In the genomic region with DNA sequence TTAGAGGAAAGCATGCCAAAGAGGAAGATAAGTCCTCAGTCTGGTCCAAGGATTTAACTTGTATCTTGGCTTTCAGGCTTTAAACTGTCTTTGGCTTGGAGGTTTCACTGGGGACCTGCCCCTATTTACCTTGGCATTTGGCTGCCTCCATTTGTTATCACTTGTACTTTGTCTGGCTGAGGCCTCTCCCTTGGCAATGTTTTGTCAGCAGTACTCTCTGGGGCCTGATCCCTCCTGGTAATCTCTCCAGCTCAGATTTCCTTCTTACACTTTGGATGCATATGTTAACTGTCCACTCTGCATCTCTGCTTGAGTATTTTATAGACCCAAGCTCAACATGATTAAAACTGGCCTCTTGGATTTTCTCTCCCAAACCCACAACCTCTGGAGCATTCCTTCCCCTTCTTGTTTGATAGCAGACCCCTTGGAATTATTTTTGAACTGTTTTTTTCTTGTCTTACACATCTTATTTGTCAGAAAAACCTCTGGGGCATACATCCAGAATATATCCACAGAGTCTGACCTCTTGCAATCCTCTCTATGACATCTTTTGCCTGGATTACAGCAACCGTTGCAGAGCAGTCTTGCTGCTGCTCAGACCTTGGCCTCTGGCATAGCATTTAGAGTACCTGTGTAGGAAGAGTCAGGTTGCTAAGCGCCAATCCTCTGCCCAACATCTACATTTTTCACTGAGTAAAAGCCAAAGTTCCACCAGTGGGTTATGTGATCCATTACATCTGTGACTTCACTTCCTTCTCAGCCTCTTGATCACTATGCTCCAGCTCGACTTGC, we compare ENCODE assay signal across 1 cellular context.
TF ChIP-seq lines count a peak whose summit lies in the region.

No MANE protein-coding gene starts in this region.

TF ChIP-seq in HepG2, 621 proteins besides CTCF, POLR2A, EP300 and RAD21 (continued from another document):
- TF ChIP-seq, protein P1, sequence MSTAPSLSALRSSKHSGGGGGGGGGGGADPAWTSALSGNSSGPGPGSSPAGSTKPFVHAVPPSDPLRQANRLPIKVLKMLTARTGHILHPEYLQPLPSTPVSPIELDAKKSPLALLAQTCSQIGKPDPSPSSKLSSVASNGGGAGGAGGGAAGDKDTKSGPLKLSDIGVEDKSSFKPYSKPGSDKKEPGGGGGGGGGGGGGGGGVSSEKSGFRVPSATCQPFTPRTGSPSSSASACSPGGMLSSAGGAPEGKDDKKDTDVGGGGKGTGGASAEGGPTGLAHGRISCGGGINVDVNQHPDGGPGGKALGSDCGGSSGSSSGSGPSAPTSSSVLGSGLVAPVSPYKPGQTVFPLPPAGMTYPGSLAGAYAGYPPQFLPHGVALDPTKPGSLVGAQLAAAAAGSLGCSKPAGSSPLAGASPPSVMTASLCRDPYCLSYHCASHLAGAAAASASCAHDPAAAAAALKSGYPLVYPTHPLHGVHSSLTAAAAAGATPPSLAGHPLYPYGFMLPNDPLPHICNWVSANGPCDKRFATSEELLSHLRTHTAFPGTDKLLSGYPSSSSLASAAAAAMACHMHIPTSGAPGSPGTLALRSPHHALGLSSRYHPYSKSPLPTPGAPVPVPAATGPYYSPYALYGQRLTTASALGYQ (CRISPR knock-in tag; IDR thresholded peaks at IDR 0.05) = no peak
- no peak for TF ChIP-seq RCOR2 (CRISPR knock-in tag; IDR thresholded peaks at IDR 0.05)
- no peak for TF ChIP-seq ZNF605 (CRISPR knock-in tag; IDR thresholded peaks at IDR 0.05)
- TF ChIP-seq ZNF317 (CRISPR knock-in tag; IDR thresholded peaks at IDR 0.05) = no peak
- TF ChIP-seq, protein P2, sequence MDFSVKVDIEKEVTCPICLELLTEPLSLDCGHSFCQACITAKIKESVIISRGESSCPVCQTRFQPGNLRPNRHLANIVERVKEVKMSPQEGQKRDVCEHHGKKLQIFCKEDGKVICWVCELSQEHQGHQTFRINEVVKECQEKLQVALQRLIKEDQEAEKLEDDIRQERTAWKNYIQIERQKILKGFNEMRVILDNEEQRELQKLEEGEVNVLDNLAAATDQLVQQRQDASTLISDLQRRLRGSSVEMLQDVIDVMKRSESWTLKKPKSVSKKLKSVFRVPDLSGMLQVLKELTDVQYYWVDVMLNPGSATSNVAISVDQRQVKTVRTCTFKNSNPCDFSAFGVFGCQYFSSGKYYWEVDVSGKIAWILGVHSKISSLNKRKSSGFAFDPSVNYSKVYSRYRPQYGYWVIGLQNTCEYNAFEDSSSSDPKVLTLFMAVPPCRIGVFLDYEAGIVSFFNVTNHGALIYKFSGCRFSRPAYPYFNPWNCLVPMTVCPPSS (IDR thresholded peaks at IDR 0.05) = no peak
- no peak for TF ChIP-seq RARA (CRISPR knock-in tag; IDR thresholded peaks at IDR 0.05)
- TF ChIP-seq, protein P3, sequence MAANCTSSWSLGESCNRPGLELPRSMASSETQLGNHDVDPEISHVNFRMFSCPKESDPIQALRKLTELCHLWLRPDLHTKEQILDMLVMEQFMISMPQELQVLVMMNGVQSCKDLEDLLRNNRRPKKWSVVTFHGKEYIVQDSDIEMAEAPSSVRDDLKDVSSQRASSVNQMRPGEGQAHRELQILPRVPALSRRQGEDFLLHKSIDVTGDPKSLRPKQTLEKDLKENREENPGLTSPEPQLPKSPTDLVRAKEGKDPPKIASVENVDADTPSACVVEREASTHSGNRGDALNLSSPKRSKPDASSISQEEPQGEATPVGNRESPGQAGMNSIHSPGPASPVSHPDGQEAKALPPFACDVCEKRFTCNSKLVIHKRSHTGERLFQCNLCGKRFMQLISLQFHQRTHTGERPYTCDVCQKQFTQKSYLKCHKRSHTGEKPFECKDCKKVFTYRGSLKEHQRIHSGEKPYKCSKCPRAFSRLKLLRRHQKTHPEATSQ (CRISPR knock-in tag; IDR thresholded peaks at IDR 0.05; ENCODE audit: borderline replicate concordance) = no peak
